Comparison of ENCODE assay signal across 1 cellular context in genomic region chr12:70360218-70360617, GRCh38.
TF ChIP-seq lines count a peak whose summit lies in the region.

No MANE protein-coding gene starts in this region.

TF ChIP-seq in IMR-90, 13 proteins besides CTCF, POLR2A, EP300 and RAD21 (continued from another document):
- TF ChIP-seq RFX5 (IDR thresholded peaks at IDR 0.05; ENCODE audit: low read depth, low read length) (no peak), MXI1 (IDR thresholded peaks at IDR 0.05; ENCODE audit: borderline replicate concordance, low read depth, low read length) (no peak), MAZ (IDR thresholded peaks at IDR 0.05; ENCODE audit: borderline replicate concordance, low read depth, low read length) (no peak), CHD1 (IDR thresholded peaks at IDR 0.05; ENCODE audit: low read depth, low read length) (no peak)
TF ChIP-seq in IMR-90: peak in this region for 1.
